2 cellular contexts compared by ENCODE assay signal in genomic region chr20:35773154-35773751, GRCh38.
TF ChIP-seq lines count a peak whose summit lies in the region.

No MANE protein-coding gene starts in this region.

TF ChIP-seq in SK-N-SH, 30 proteins besides CTCF, POLR2A, EP300 and RAD21:
- TF ChIP-seq REST (IDR thresholded peaks at IDR 0.05; ENCODE audit: low read depth, low read length) = no peak
- TF ChIP-seq PBX3 (IDR thresholded peaks at IDR 0.05) = no peak
- TF ChIP-seq USF2 (IDR thresholded peaks at IDR 0.05; ENCODE audit: borderline replicate concordance, low read depth, low read length) = no peak
- TF ChIP-seq RFX5 (IDR thresholded peaks at IDR 0.05; ENCODE audit: low read length) = no peak
- TF ChIP-seq YY1 (IDR thresholded peaks at IDR 0.05; ENCODE audit: low read depth) = no peak
- no peak for TF ChIP-seq EZH2phosphoT487 (IDR thresholded peaks at IDR 0.05; ENCODE audit: borderline replicate concordance, low read depth)
- no peak for TF ChIP-seq ZBTB33 (IDR thresholded peaks at IDR 0.05; ENCODE audit: borderline replicate concordance, low read depth)
- no peak for TF ChIP-seq RCOR1 (IDR thresholded peaks at IDR 0.05; ENCODE audit: low read length)
- TF ChIP-seq SMC3 (IDR thresholded peaks at IDR 0.05; ENCODE audit: low read depth, low read length) = no peak
- TF ChIP-seq USF1 (IDR thresholded peaks at IDR 0.05; ENCODE audit: borderline replicate concordance, low read depth) = no peak
- TF ChIP-seq SIN3A (IDR thresholded peaks at IDR 0.05; ENCODE audit: borderline replicate concordance, low read depth, low read length) = no peak
- no peak for TF ChIP-seq CHD2 (IDR thresholded peaks at IDR 0.05; ENCODE audit: low read length, partially characterized antibody)
- TF ChIP-seq TEAD4 (IDR thresholded peaks at IDR 0.05; ENCODE audit: borderline replicate concordance, insufficient read depth) = no peak
- TF ChIP-seq GABPA (IDR thresholded peaks at IDR 0.05; ENCODE audit: low read depth) = no peak
- TF ChIP-seq JUND (IDR thresholded peaks at IDR 0.05) = no peak
- no peak for TF ChIP-seq MEF2A (IDR thresholded peaks at IDR 0.05; ENCODE audit: borderline replicate concordance, low read depth)
- TF ChIP-seq TCF12 (IDR thresholded peaks at IDR 0.05) = no peak
- TF ChIP-seq TAF1 (IDR thresholded peaks at IDR 0.05; ENCODE audit: borderline replicate concordance, low read depth, low read length) = no peak
- no peak for TF ChIP-seq ELF1 (IDR thresholded peaks at IDR 0.05)

TF ChIP-seq in SK-N-SH treated with all-trans-retinoic acid at 6 μM for 48 hours, 23 proteins besides CTCF, POLR2A, EP300 and RAD21 (continued from another document):
- no peak for TF ChIP-seq CSRNP3 (CRISPR knock-in tag; IDR thresholded peaks at IDR 0.05)
TF ChIP-seq in SK-N-SH treated with all-trans-retinoic acid at 6 μM for 48 hours: peak in this region for 0.
